ENCODE assay signal across 25 cellular contexts in the genomic region with DNA sequence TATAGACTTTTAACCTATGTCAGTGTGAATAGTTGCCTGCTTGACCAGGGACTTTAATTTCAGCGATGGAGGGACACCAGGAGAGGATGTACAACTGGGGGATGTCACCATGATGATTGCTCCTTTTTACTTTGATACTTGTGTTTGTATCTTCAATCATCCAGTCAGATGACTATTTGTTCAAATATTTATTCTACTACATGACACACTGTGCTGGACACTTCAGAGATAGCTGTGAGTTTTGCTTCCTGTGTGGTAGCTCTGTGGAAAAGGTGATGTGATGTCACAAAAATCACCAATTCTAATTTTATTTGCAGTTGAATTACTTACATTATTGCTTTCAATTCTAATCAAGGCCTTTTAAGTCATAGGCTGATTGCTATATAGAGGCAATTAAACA.
A peak's percentile ranks its signal among the peaks of the same experiment; 100 is the strongest.
DNase-seq lines count a peak whose midpoint lies in the region; ATAC-seq and TF ChIP-seq lines count a peak whose summit lies in the region.
"Had no signal": no experiment of that assay in that cellular context is flagged by ENCODE, and none has a peak within 500 bp of the region (broad histone marks: within the 10 kb centered on the region; RNA-seq: fewer than 3 reads in every experiment).

No MANE protein-coding gene starts in this region.

- no peaks in the 10 kb centered on the region for H3K27me3 Mint-ChIP-seq in Calu3 (ENCODE audit: unreplicated experiment)
- H3K27me3 Mint-ChIP-seq in T-helper 2 cell treated with Interferon-gamma antibody and Interleukin-4, amounts not matched to agents 5 μg/mL and 100 μg/mL, for 36 hours (ENCODE audit: low read depth), result peaks cover 5% of the 10 kb centered on the region

- H3K4me3 Mint-ChIP-seq in Calu3 (ENCODE audit: low read depth, unreplicated experiment), result no peak overlapping the region
- no peak overlapping the region for H3K4me3 Mint-ChIP-seq in T-helper 2 cell treated with Interferon-gamma antibody and Interleukin-4, amounts not matched to agents 5 μg/mL and 100 μg/mL, for 36 hours
- H3K4me3 Mint-ChIP-seq: activated CD4-positive, alpha-beta T cell treated with anti-CD3 and anti-CD28 coated beads, Interleukin-2, amount 10 ng/mL, durations not matched to agents 7 days and 5 days; activated naive CD8-positive, alpha-beta T cell treated with anti-CD3 and anti-CD28 coated beads, Interleukin-2, amount 50 U/mL, for 24 hours; activated T-cell treated with anti-CD3 and anti-CD28 coated beads, Interleukin-2, amount 50 U/mL, for 4 hours; CD14-positive monocyte; immature natural killer cell; stimulated activated naive CD8-positive, alpha-beta T cell treated with anti-CD3 and anti-CD28 coated beads, Interleukin-15, amount 100 ng/mL, for 72 hours had no signal

- H3K36me3 Mint-ChIP-seq in Calu3 (ENCODE audit: insufficient read depth, unreplicated experiment), result no peaks in the 10 kb centered on the region
- no peaks in the 10 kb centered on the region for H3K36me3 Mint-ChIP-seq in T-helper 2 cell treated with Interferon-gamma antibody and Interleukin-4, amounts not matched to agents 5 μg/mL and 100 μg/mL, for 36 hours (ENCODE audit: low read depth)
- H3K36me3 Mint-ChIP-seq: CD14-positive monocyte, immature natural killer cell had no signal

- H3F3A ChIP-seq in PC-3 (ENCODE audit: low read length, unreplicated experiment), result no peaks in the 10 kb centered on the region

- intact Hi-C loops in PC-3 (cut with micrococcal nuclease) (no loop called here), Calu3 (cut with micrococcal nuclease; ENCODE audit: unreplicated experiment) (no loop called here)

- H3K27me3 ChIP-seq in PC-3 (ENCODE audit: low read length), result no peaks in the 10 kb centered on the region
- H3K27me3 ChIP-seq: gastroesophageal sphincter, left lung, thyroid gland had no signal

- H3K4me1 Mint-ChIP-seq in Calu3 (ENCODE audit: low read depth, unreplicated experiment), result peaks cover 24% of the 10 kb centered on the region
- no peaks in the 10 kb centered on the region for H3K4me1 Mint-ChIP-seq in T-helper 2 cell treated with Interferon-gamma antibody and Interleukin-4, amounts not matched to agents 5 μg/mL and 100 μg/mL, for 36 hours (ENCODE audit: low read depth)
- H3K4me1 Mint-ChIP-seq: activated CD4-positive, alpha-beta T cell treated with anti-CD3 and anti-CD28 coated beads, Interleukin-2, amount 10 ng/mL, durations not matched to agents 7 days and 5 days; activated naive CD8-positive, alpha-beta T cell treated with anti-CD3 and anti-CD28 coated beads, Interleukin-2, amount 50 U/mL, for 24 hours; CD14-positive monocyte had no signal

- H3K9me3 Mint-ChIP-seq in Calu3 (ENCODE audit: low read depth, unreplicated experiment), result peaks cover 3% of the 10 kb centered on the region
- H3K9me3 Mint-ChIP-seq in T-helper 2 cell treated with Interferon-gamma antibody and Interleukin-4, amounts not matched to agents 5 μg/mL and 100 μg/mL, for 36 hours, result no peaks in the 10 kb centered on the region
- H3K9me3 Mint-ChIP-seq: activated CD4-positive, alpha-beta T cell treated with anti-CD3 and anti-CD28 coated beads, Interleukin-2, amount 10 ng/mL, durations not matched to agents 7 days and 5 days; activated naive CD8-positive, alpha-beta T cell treated with anti-CD3 and anti-CD28 coated beads, Interleukin-2, amount 50 U/mL, for 24 hours; activated T-cell treated with anti-CD3 and anti-CD28 coated beads, Interleukin-2, amount 50 U/mL, for 4 hours; immature natural killer cell; stimulated activated naive CD8-positive, alpha-beta T cell treated with anti-CD3 and anti-CD28 coated beads, Interleukin-15, amount 100 ng/mL, for 72 hours had no signal

- H3K4me1 ChIP-seq in PC-3 (ENCODE audit: insufficient read depth, low read length), result peaks cover 52% of the 10 kb centered on the region
- H3K4me1 ChIP-seq: left lung had no signal

- peak overlapping the region; percentile 55 for H3K4me2 ChIP-seq in PC-3 (ENCODE audit: low read length)

- DNase-seq in Daoy (ENCODE audit: low read depth) (peak; percentile 47), M059J (ENCODE audit: low read depth) (peak; percentile 23), PC-3 (peak; percentile 89), kidney glomerular epithelial cell (lab: John Stamatoyannopoulos, UW) (peak; percentile 25), Calu3 (no peak), NCI-H2196 (lab: John Stamatoyannopoulos, UW; ENCODE audit: unreplicated experiment) (no peak)
- DNase-seq in stimulated activated CD4-positive, alpha-beta T cell treated with anti-CD3 and anti-CD28 coated beads, Interleukin-2, amount 100 ng/mL, for 48 hours, result no peak
- no peak for DNase-seq in T-helper 2 cell treated with Interferon-gamma antibody and Interleukin-4, amounts not matched to agents 5 μg/mL and 100 μg/mL, for 36 hours (ENCODE audit: low spot score)
- DNase-seq: activated CD4-positive, alpha-beta T cell treated with anti-CD3 and anti-CD28 coated beads, Interleukin-2, amount 10 ng/mL, durations not matched to agents 7 days and 5 days; activated gamma-delta T cell treated with Interleukin-2 at 50 U/mL for 16 hours; activated naive CD8-positive, alpha-beta T cell treated with anti-CD3 and anti-CD28 coated beads, Interleukin-2, amount 50 U/mL, for 24 hours; activated T-cell treated with anti-CD3 and anti-CD28 coated beads, Interleukin-2, amount 50 U/mL, for 4 hours; dermis blood vessel endothelial cell; hypothalamus; immature natural killer cell; left lung; NCI-H1694; NCI-H2171; NCI-H774; stimulated activated naive CD8-positive, alpha-beta T cell treated with anti-CD3 and anti-CD28 coated beads, Interleukin-15, amount 100 ng/mL, for 72 hours; thyroid gland; WERI-Rb-1 had no signal

- CTCF ChIA-PET in PC-3 (lab: Charles Lee) (interaction anchor here (0.6 kb wide), 2 partner anchors 9 to 13 kb away, joined by 3 read pairs; no protein-coding TSS in a partner anchor), Calu3 (lab: Charles Lee) (interaction anchor here (0.6 kb wide), 1 partner anchor 929 kb away, joined by 3 read pairs; no protein-coding TSS in a partner anchor)

- no peaks in the 10 kb centered on the region for H3K9me3 ChIP-seq in PC-3 (ENCODE audit: low read length)
- H3K9me3 ChIP-seq: gastroesophageal sphincter, left lung, thyroid gland had no signal

- H3K9ac ChIP-seq in PC-3 (ENCODE audit: low read length), result peak overlapping the region; percentile 32; the same call in 1 of the 2 replicates

- POLR2A ChIA-PET in PC-3 (lab: Charles Lee; ENCODE audit: unreplicated experiment), result no interaction called here

- no peaks in the 10 kb centered on the region for H3K79me2 ChIP-seq in PC-3 (ENCODE audit: low read length)

- H3K4me3 ChIP-seq in PC-3 (ENCODE audit: low read length), result no peak overlapping the region
- H3K4me3 ChIP-seq: gastroesophageal sphincter, left lung, thyroid gland had no signal

- H3K27ac Mint-ChIP-seq in Calu3 (ENCODE audit: unreplicated experiment), result no peak overlapping the region
- no peak overlapping the region for H3K27ac Mint-ChIP-seq in T-helper 2 cell treated with Interferon-gamma antibody and Interleukin-4, amounts not matched to agents 5 μg/mL and 100 μg/mL, for 36 hours
- H3K27ac Mint-ChIP-seq: activated CD4-positive, alpha-beta T cell treated with anti-CD3 and anti-CD28 coated beads, Interleukin-2, amount 10 ng/mL, durations not matched to agents 7 days and 5 days; activated naive CD8-positive, alpha-beta T cell treated with anti-CD3 and anti-CD28 coated beads, Interleukin-2, amount 50 U/mL, for 24 hours; CD14-positive monocyte; immature natural killer cell; stimulated activated naive CD8-positive, alpha-beta T cell treated with anti-CD3 and anti-CD28 coated beads, Interleukin-15, amount 100 ng/mL, for 72 hours had no signal

- no peaks in the 10 kb centered on the region for H4K20me1 ChIP-seq in PC-3 (ENCODE audit: low read length)

- H3K27ac ChIP-seq in PC-3 (ENCODE audit: low read length), result peak overlapping the region; percentile 80
- H3K27ac ChIP-seq: left lung, WERI-Rb-1 had no signal

- BruUV-seq in PC-3 (replicated peaks; lab: Mats Ljungman, UMichigan) (no TSS peak), Calu3 (replicated peaks; lab: Mats Ljungman, UMichigan) (no TSS peak)

- peak; percentile 57 for ATAC-seq in PC-3
- ATAC-seq: activated naive CD8-positive, alpha-beta T cell treated with anti-CD3 and anti-CD28 coated beads, Interleukin-2, amount 50 U/mL, for 24 hours; activated T-cell treated with anti-CD3 and anti-CD28 coated beads, Interleukin-2, amount 50 U/mL, for 4 hours; gastroesophageal sphincter; HCT116; left lung; stimulated activated naive CD8-positive, alpha-beta T cell treated with anti-CD3 and anti-CD28 coated beads, Interleukin-15, amount 100 ng/mL, for 72 hours had no signal

- H2AFZ ChIP-seq in PC-3 (ENCODE audit: low read length), result no peak overlapping the region

- H3K36me3 ChIP-seq in PC-3 (ENCODE audit: low read depth, low read length), result no peaks in the 10 kb centered on the region
- H3K36me3 ChIP-seq: gastroesophageal sphincter, left lung, thyroid gland, WERI-Rb-1 had no signal

- no peaks in the 10 kb centered on the region for H3K9me2 ChIP-seq in PC-3 (replicated peaks; ENCODE audit: low read length)

- TF ChIP-seq CTCF in PC-3 (conservative IDR thresholded peaks at IDR 0.05; ENCODE audit: low read depth, low read length), result no peak
- TF ChIP-seq CTCF in Calu3 (IDR thresholded peaks at IDR 0.05; ENCODE audit: unreplicated experiment), result no peak

Comparison
In these comparisons a context has a peak if more than half of its experiments do, and no peak if none do; other contexts are left out.
1. DNase-seq: peak in Daoy (single experiment), M059J (single experiment), PC-3 (single experiment) and kidney glomerular epithelial cell (single experiment); none in Calu3 (single experiment), NCI-H2196 (single experiment), stimulated activated CD4-positive, alpha-beta T cell treated with anti-CD3 and anti-CD28 coated beads, Interleukin-2, amount 100 ng/mL, for 48 hours (0 of 2) and T-helper 2 cell treated with Interferon-gamma antibody and Interleukin-4, amounts not matched to agents 5 μg/mL and 100 μg/mL, for 36 hours (single experiment).